1 cellular context compared by ENCODE assay signal in the genomic region with DNA sequence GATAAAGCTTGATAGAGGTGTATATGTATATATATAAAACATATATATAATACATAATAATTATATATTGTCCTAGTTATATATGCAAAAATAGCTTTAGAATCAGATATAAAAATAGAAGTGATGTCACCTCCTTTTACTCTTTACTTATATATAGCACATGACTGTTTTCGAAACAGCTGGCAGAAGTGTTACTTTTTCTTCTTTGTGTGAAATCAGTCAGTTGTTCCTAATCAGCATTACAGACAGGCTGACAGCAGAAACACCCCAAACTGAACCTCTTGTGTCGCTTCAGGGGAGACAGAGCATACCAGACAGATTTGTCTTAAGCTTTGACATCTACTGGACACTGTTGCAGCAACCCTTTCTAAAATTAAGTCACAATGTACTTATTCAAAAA.
TF ChIP-seq lines count a peak whose summit lies in the region.

No MANE protein-coding gene starts in this region.

TF ChIP-seq in GM23338, 12 proteins besides CTCF, POLR2A, EP300 and RAD21 (continued from another document):
- TF ChIP-seq ZNF462 (CRISPR knock-in tag; IDR thresholded peaks at IDR 0.05) (no peak), JUNB (IDR thresholded peaks at IDR 0.05; ENCODE audit: unreplicated experiment) (no peak), EZH2 (IDR thresholded peaks at IDR 0.05; ENCODE audit: low read depth, unreplicated experiment) (no peak), NANOG (IDR thresholded peaks at IDR 0.05; ENCODE audit: borderline replicate concordance) (no peak), ZNF114 (CRISPR knock-in tag; IDR thresholded peaks at IDR 0.05) (no peak)
